Comparison of ENCODE assay signal across 8 cellular contexts in the genomic region with DNA sequence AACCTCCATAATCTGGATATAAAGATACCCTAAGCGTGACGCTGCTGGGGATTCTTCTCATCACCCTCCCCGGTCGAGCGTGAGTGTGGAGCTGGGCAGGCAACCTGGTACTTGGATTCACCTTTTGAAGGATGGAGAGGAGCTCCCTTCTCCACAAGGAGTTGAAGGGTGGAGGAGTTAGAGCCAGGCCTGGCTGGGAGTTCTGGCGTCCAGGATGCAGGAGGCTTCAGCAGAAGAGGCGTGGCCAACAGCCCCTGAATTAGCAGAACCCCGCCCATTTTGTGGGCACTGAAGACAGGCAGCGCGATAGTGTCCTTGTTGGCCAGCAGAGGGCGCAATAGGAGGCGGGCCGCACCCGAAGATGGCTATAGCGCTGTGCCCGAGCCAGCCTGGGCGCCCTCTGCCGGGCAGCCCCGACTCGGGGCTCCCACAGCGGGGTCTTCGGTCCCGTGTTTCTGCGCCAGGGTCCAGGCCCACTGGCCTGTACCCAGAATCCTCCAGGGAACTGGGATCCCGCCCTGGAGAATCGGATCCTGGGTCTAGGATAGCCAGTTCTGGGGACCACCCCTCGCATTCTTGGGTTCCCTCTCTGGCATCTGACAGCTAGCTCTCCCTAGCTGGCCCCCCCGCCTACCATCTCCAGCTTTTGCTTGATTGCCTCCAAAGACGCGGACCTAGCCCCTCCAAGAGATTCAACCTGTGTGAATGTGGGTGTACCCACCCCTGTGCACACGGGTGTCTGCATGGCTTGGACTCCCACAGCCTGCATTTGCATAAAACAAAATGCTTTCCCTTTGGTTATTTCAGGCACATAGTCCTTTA. TPM values are rescaled to one million over a fixed set of nuclear protein-coding genes. Genes with fewer than 3 reads are reported as not detected.
DNase-seq lines count a peak whose midpoint lies in the region; ATAC-seq and TF ChIP-seq lines count a peak whose summit lies in the region.

No MANE protein-coding gene starts in this region.

- POLR2A ChIA-PET in CD4-positive, alpha-beta T cell (lab: Charles Lee) = interaction anchor here (0.7 to 1.0 kb wide), 3 partner anchors 66 to 208 kb away, joined by 3 to 4 read pairs (median 4); a partner anchor contains a TSS
- POLR2A ChIA-PET in activated CD4-positive, alpha-beta T cell treated with anti-CD3 and anti-CD28 coated beads for 36 hours (lab: Charles Lee) = no interaction called here

- H3K4me3 Mint-ChIP-seq in CD4-positive, alpha-beta T cell = peak overlapping the region; percentile 54
- H3K4me3 Mint-ChIP-seq in activated CD4-positive, alpha-beta T cell treated with anti-CD3 and anti-CD28 coated beads for 36 hours = peak overlapping the region; percentile 63

- H3K9me3 ChIP-seq in CD4-positive, alpha-beta T cell (ENCODE audit: control insufficient read depth, low read length) = no peaks in the 10 kb centered on the region

- peaks cover 46% of the 10 kb centered on the region for H3K4me1 Mint-ChIP-seq in CD4-positive, alpha-beta T cell (ENCODE audit: low read depth)
- H3K4me1 Mint-ChIP-seq in activated CD4-positive, alpha-beta T cell treated with anti-CD3 and anti-CD28 coated beads for 36 hours = peaks cover 26% of the 10 kb centered on the region

- H3K27ac Mint-ChIP-seq in CD4-positive, alpha-beta T cell = no peak overlapping the region
- H3K27ac Mint-ChIP-seq in activated CD4-positive, alpha-beta T cell treated with anti-CD3 and anti-CD28 coated beads for 36 hours = no peak overlapping the region

- CTCF ChIA-PET in CD4-positive, alpha-beta T cell (lab: Charles Lee) = interaction anchor here (0.6 to 3.7 kb wide), 21 partner anchors 12 to 469 kb away, joined by 3 to 23 read pairs (median 3); a partner anchor contains a TSS
- CTCF ChIA-PET in activated CD4-positive, alpha-beta T cell treated with anti-CD3 and anti-CD28 coated beads for 36 hours (lab: Charles Lee) = interaction anchor here (0.5 to 3.7 kb wide), 35 partner anchors 8 to 714 kb away, joined by 3 to 43 read pairs (median 5); a partner anchor contains a TSS

- H3K27ac ChIP-seq in CD4-positive, alpha-beta T cell (ENCODE audit: low read depth, low read length) = no peak overlapping the region

- no peaks in the 10 kb centered on the region for H3K36me3 Mint-ChIP-seq in CD4-positive, alpha-beta T cell (ENCODE audit: low read depth)
- no peaks in the 10 kb centered on the region for H3K36me3 Mint-ChIP-seq in activated CD4-positive, alpha-beta T cell treated with anti-CD3 and anti-CD28 coated beads for 36 hours (ENCODE audit: low read depth)

- H3K27me3 ChIP-seq in CD4-positive, alpha-beta T cell (ENCODE audit: control insufficient read depth, insufficient read depth, low read length) = no peaks in the 10 kb centered on the region

- peak; percentile 79 for ATAC-seq in CD4-positive, alpha-beta T cell (ENCODE audit: poor library complexity)
- ATAC-seq in GM19438 (IDR thresholded peaks at IDR 0.05; ENCODE audit: low read depth, unreplicated experiment) = peak; percentile 78
- peak; percentile 66 for ATAC-seq in HG03520 (IDR thresholded peaks at IDR 0.05; ENCODE audit: unreplicated experiment)
- ATAC-seq in activated CD4-positive, alpha-beta T cell treated with anti-CD3 and anti-CD28 coated beads for 36 hours = peak; percentile 92
- ATAC-seq in left lobe of liver = peak; percentile 91

- H3K9me3 Mint-ChIP-seq in CD4-positive, alpha-beta T cell = no peaks in the 10 kb centered on the region
- no peaks in the 10 kb centered on the region for H3K9me3 Mint-ChIP-seq in activated CD4-positive, alpha-beta T cell treated with anti-CD3 and anti-CD28 coated beads for 36 hours (ENCODE audit: low read depth)

- intact Hi-C loops in CD4-positive, alpha-beta T cell (cut with DNase I, micrococcal nuclease) = loop anchor here in 1 of 2 experiments (5.0 kb wide), 1 partner anchor 422 kb away; no protein-coding TSS in a partner anchor
- intact Hi-C loops in activated CD4-positive, alpha-beta T cell treated with anti-CD3 and anti-CD28 coated beads for 36 hours (cut with DNase I, micrococcal nuclease) = loop anchor here (1.0 to 5.0 kb wide), 4 partner anchors 23 to 229 kb away; a partner anchor contains a TSS

- peaks cover 13% of the 10 kb centered on the region for H3K27me3 Mint-ChIP-seq in CD4-positive, alpha-beta T cell
- H3K27me3 Mint-ChIP-seq in activated CD4-positive, alpha-beta T cell treated with anti-CD3 and anti-CD28 coated beads for 36 hours = peaks cover 15% of the 10 kb centered on the region

- peak; percentile 78 to 88 (median 86) for DNase-seq in CD4-positive, alpha-beta T cell
- DNase-seq in NCI-H524 treated with DMSO at 0.1 percent for 48 hours (lab: John Stamatoyannopoulos, UW) = peak; percentile 61
- DNase-seq in activated CD4-positive, alpha-beta T cell treated with anti-CD3 and anti-CD28 coated beads for 36 hours = peak; percentile 97
- DNase-seq in cerebellum (ENCODE audit: low spot score) = peak; percentile 80
- DNase-seq in left lobe of liver (ENCODE audit: low spot score) = peak; percentile 79
- peak; percentile 94 for DNase-seq in stimulated activated CD4-positive, alpha-beta T cell treated with anti-CD3 and anti-CD28 coated beads, Interleukin-4, amount 100 ng/mL, for 24 hours

- TF ChIP-seq CTCF in CD4-positive, alpha-beta T cell (IDR thresholded peaks at IDR 0.05) = peak; percentile 99

RNA-seq across cellular contexts. Expression of a gene that starts 26.0 kb away (rescaled TPM):
- total RNA-seq in CD4-positive, alpha-beta T cell = 1 to 10 TPM; 2.4 to 3.7 TPM
- 10 to 100 TPM; 19.5 to 28.5 TPM for total RNA-seq in activated CD4-positive, alpha-beta T cell treated with anti-CD3 and anti-CD28 coated beads for 36 hours
- total RNA-seq in cerebellum (26.0 TPM), left lobe of liver (22.7 TPM)
